8 cellular contexts compared by ENCODE assay signal in the genomic region with DNA sequence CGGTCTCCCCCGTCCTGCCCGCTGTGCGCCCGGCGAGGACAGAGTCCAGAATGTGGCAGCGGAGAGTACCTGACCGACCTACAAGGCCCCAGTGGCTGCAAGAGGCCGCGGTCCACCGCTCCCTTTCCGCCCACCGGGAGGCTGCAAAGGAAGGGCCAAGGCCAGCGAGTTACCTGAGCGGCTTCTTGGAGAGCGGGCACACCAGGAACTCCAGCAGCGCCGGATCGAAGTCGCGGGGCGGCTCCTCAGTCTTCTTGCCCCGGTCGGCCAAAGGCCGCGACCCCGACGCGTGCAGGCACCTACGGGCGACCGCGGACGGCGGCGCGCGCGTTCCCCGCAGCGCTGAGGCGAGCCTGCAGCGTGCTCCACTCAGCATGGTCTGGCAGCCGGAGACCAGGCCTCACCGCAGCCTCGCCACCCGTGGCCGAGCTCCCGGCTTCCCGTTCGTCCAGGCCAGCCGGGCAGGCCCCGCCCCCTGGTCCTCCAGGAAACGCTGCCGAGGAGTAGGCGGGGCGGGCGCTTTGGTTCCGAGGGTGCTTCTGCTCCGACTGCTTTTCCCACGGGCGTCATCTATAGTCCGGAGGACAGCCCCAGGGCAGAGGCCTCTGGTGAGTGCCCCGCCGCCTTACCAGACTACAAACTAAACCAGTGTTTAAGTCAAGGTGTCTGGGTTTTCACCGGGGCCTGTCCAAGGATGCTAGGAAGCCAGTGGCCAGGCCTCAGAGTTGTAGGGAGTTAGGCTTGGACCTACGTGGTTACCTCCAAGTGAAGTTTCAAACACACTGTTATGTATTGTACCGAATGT. TPM values are rescaled to one million over a fixed set of nuclear protein-coding genes. Genes with fewer than 3 reads are reported as not detected.
DNase-seq lines count a peak whose midpoint lies in the region; ATAC-seq, FAIRE-seq and TF ChIP-seq lines count a peak whose summit lies in the region.

A gene with protein sequence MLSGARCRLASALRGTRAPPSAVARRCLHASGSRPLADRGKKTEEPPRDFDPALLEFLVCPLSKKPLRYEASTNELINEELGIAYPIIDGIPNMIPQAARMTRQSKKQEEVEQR (minus strand): TSS at position 452 of the 805 bp plus-strand sequence. CDS start 76 bp downstream, at position 376.

- TF ChIP-seq CTCF in AG04449 (IDR thresholded peaks at IDR 0.05; ENCODE audit: insufficient read depth, low read length, missing control alignments) (no peak), WERI-Rb-1 (IDR thresholded peaks at IDR 0.05; ENCODE audit: low read depth, low read length) (no peak), mammary epithelial cell (conservative IDR thresholded peaks at IDR 0.05 in 1 of 2, IDR thresholded peaks at IDR 0.05 in 1 of 2; ENCODE audit: extremely low read depth in 1 of 2, insufficient read depth in 1 of 2, low read depth in 1 of 2, low read length in 2 of 2) (peak in 1 of 2 donors; percentile 8)

- no peaks in the 10 kb centered on the region for H3K9me3 ChIP-seq in WERI-Rb-1 (ENCODE audit: severe bottlenecking)
- no peaks in the 10 kb centered on the region for H3K9me3 ChIP-seq in mammary epithelial cell (replicated peaks; ENCODE audit: insufficient read depth, low read length)
- no peaks in the 10 kb centered on the region for H3K9me3 ChIP-seq in iPS-20b (ENCODE audit: insufficient read depth, low read depth, low read length)
- H3K9me3 ChIP-seq in small intestine (ENCODE audit: control insufficient read depth, low read depth) = no peaks in the 10 kb centered on the region

- FAIRE-seq in small intestine (lab: Jason Lieb, UNC) = no peak

- H3K36me3 ChIP-seq in WERI-Rb-1 (peaks cover 19% of the 10 kb centered on the region), mammary epithelial cell (ENCODE audit: insufficient read depth, low read length) (peaks cover 12% of the 10 kb centered on the region), iPS-20b (ENCODE audit: insufficient read depth, low read depth, low read length) (peaks cover 21% of the 10 kb centered on the region), small intestine (ENCODE audit: control insufficient read depth in 2 of 2, insufficient read depth in 2 of 2, low read length in 2 of 2) (peaks cover 0 to 1% of the 10 kb centered on the region in 2 donors)

- CTCF ChIA-PET in AG04449 (lab: Yijun Ruan, JAX) = interaction anchor here (1.0 to 10.8 kb wide), 9 partner anchors 8 to 500 kb away, joined by 3 to 360 read pairs (median 6); no protein-coding TSS in a partner anchor
- CTCF ChIA-PET in mammary epithelial cell (lab: Charles Lee; ENCODE audit: low non-redundant PET) = no interaction called here

- no TSS peak for BruUV-seq in mammary epithelial cell (replicated peaks; lab: Mats Ljungman, UMichigan)

- H4K20me1 ChIP-seq in mammary epithelial cell (ENCODE audit: insufficient read depth, low read length) = no peaks in the 10 kb centered on the region

- ATAC-seq in GM18873 (IDR thresholded peaks at IDR 0.05; ENCODE audit: low FRiP score, unreplicated experiment) (peak; percentile 61), HG03135 (IDR thresholded peaks at IDR 0.05; ENCODE audit: unreplicated experiment) (peak; percentile 70)

- H3K4me1 ChIP-seq in mammary epithelial cell (ENCODE audit: insufficient read depth, low read length) (peaks cover 11% of the 10 kb centered on the region), iPS-20b (ENCODE audit: insufficient read depth, low read length) (peaks cover 14% of the 10 kb centered on the region), small intestine (ENCODE audit: control insufficient read depth in 2 of 2, insufficient read depth in 1 of 2, low read depth in 1 of 2, low read length in 1 of 2) (peaks cover 0 to 10% of the 10 kb centered on the region in 2 donors)

- WGBS in mammary epithelial cell (ENCODE audit: low coverage, missing lambda C conversion rate) = 1% methylated on average over 8 of the region's 68 CpGs
- WGBS in small intestine, 3 donors = 0 to 1% (median 1%) methylated on average over 57 to 68 of the region's 68 CpGs

- peak within 1 kb of the TSS; percentile 95 for H2AFZ ChIP-seq in mammary epithelial cell (ENCODE audit: low read depth, low read length)

- H3K4me2 ChIP-seq in mammary epithelial cell (ENCODE audit: insufficient read depth, low read depth, low read length) = peak within 1 kb of the TSS; percentile 75

- H3K27me3 ChIP-seq in WERI-Rb-1 (ENCODE audit: insufficient read depth, low read depth, severe bottlenecking) (no peaks in the 10 kb centered on the region), mammary epithelial cell (ENCODE audit: insufficient read depth, low read length) (no peaks in the 10 kb centered on the region), iPS-20b (ENCODE audit: insufficient read depth, low read length) (no peaks in the 10 kb centered on the region), small intestine (ENCODE audit: control insufficient read depth in 2 of 2, insufficient read depth in 2 of 2, low read length in 2 of 2) (no peaks in the 10 kb centered on the region)

- peak within 1 kb of the TSS; percentile 91 for H3K4me3 ChIP-seq in AG04449 (ENCODE audit: low read depth, low read length)
- H3K4me3 ChIP-seq in WERI-Rb-1 (ENCODE audit: low read depth, low read length) = peak within 1 kb of the TSS; percentile 77
- H3K4me3 ChIP-seq in mammary epithelial cell (replicated peaks in 1 of 3; ENCODE audit: insufficient read depth in 1 of 3, low read depth in 2 of 3, low read length in 3 of 3) = peak within 1 kb of the TSS; percentile 92 to 99 (median 94)
- peak within 1 kb of the TSS; percentile 83 for H3K4me3 ChIP-seq in iPS-20b (ENCODE audit: low read length)
- peak within 1 kb of the TSS; percentile 92 for H3K4me3 ChIP-seq in small intestine (ENCODE audit: low read depth in 1 of 2, low read length in 2 of 2)

- peak within 1 kb of the TSS; percentile 89 for H3K9ac ChIP-seq in mammary epithelial cell (ENCODE audit: insufficient read depth, low read length)
- peak within 1 kb of the TSS; percentile 93 for H3K9ac ChIP-seq in iPS-20b (ENCODE audit: low read depth, low read length)

- peak within 1 kb of the TSS; percentile 88 for H3K27ac ChIP-seq in WERI-Rb-1
- peak within 1 kb of the TSS; percentile 78 for H3K27ac ChIP-seq in mammary epithelial cell (ENCODE audit: insufficient read depth, low read depth, low read length)
- peak within 1 kb of the TSS; percentile 55 for H3K27ac ChIP-seq in iPS-20b (ENCODE audit: low read length)
- H3K27ac ChIP-seq in small intestine (ENCODE audit: low read depth in 1 of 2, low read length in 1 of 2) = peak within 1 kb of the TSS; percentile 89 to 95

- intact Hi-C loops in mammary epithelial cell (cut with micrococcal nuclease) = loop anchor here (5.0 kb wide), 1 partner anchor 241 kb away; a partner anchor contains a TSS

- dilution Hi-C loops in mammary epithelial cell (cut with HindIII; ENCODE audit: low sequenced_read_pairs) = no loop called here

- POLR2A ChIA-PET in AG04449 (lab: Yijun Ruan, JAX) = interaction anchor here (0.6 to 1.0 kb wide), 3 partner anchors 99 to 509 kb away, joined by 3 read pairs; a partner anchor contains a TSS

- peak; percentile 57 for DNase-seq in AG04449 (ENCODE audit: low read depth, low spot score)
- DNase-seq in NCI-H2196 (lab: John Stamatoyannopoulos, UW; ENCODE audit: unreplicated experiment) = peak; percentile 76
- DNase-seq in WERI-Rb-1 = peak; percentile 97
- DNase-seq in mammary epithelial cell = peak; percentile 92
- peak; percentile 94 for DNase-seq in small intestine

- H3K79me2 ChIP-seq in mammary epithelial cell (ENCODE audit: insufficient read depth, low read length) = peaks cover 45% of the 10 kb centered on the region

- in situ Hi-C loops in mammary epithelial cell (cut with MboI; ENCODE audit: low sequenced_read_pairs in 2 of 2) = loop anchor here (10.0 to 25.0 kb wide), 2 partner anchors 281 to 661 kb away; no protein-coding TSS in a partner anchor

RNA-seq across cellular contexts. Expression of the gene that starts here (rescaled TPM):
- 10 to 100 TPM; 48.7 to 65.1 TPM for total RNA-seq in mammary epithelial cell
- polyA plus RNA-seq in mammary epithelial cell (47.2 TPM), small intestine (10 to 100 TPM; 92.4 to 97.1 (median 95.3) TPM)
- polyA minus RNA-seq in mammary epithelial cell = 19.7 TPM

Comparison
In these comparisons a context has a peak if more than half of its experiments do, and no peak if none do; other contexts are left out.
1. Peak in every context shown above with its lines: DNase-seq, ATAC-seq, H3K4me3 ChIP-seq and H3K27ac ChIP-seq.